22 cellular contexts compared by ENCODE assay signal in genomic region chr9:4295160-4295559, GRCh38. TPM values are rescaled to one million over a fixed set of nuclear protein-coding genes. Genes with fewer than 3 reads are reported as not detected.
DNase-seq lines count a peak whose midpoint lies in the region; ATAC-seq, FAIRE-seq and TF ChIP-seq lines count a peak whose summit lies in the region.
"Had no signal": no experiment of that assay in that cellular context is flagged by ENCODE, and none has a peak within 500 bp of the region (broad histone marks: within the 10 kb centered on the region; RNA-seq: fewer than 3 reads in every experiment).

No MANE protein-coding gene starts in this region.

- H3K4me1 ChIP-seq in RWPE2 (ENCODE audit: insufficient read depth, poor library complexity, severe bottlenecking), result peaks cover 29% of the 10 kb centered on the region

- H3K27ac ChIP-seq in RWPE2 (ENCODE audit: poor library complexity, severe bottlenecking), result peak overlapping the region; percentile 89
- H3K27ac ChIP-seq: BLaER1 treated with 17β-estradiol and CSF1 and Interleukin-3, amounts not matched to agents 10 nM and 100 nM; KMS-11 had no signal

- H3K4me3 ChIP-seq in RWPE2 (ENCODE audit: severe bottlenecking), result no peak overlapping the region
- H3K4me3 ChIP-seq: BLaER1 treated with 17β-estradiol and CSF1 and Interleukin-3, amounts not matched to agents 10 nM and 100 nM had no signal

- H3K36me3 ChIP-seq in RWPE2 (ENCODE audit: low read depth), result no peaks in the 10 kb centered on the region
- H3K36me3 ChIP-seq: BLaER1 treated with 17β-estradiol and CSF1 and Interleukin-3, amounts not matched to agents 10 nM and 100 nM had no signal

- ATAC-seq in RWPE2 (ENCODE audit: low read depth) (no peak), GM18907 (IDR thresholded peaks at IDR 0.05; ENCODE audit: unreplicated experiment) (no peak)
- ATAC-seq: HCT116 had no signal

- TF ChIP-seq POLR2A in H54 (IDR thresholded peaks at IDR 0.05; ENCODE audit: low read depth, low read length), result no peak

- no peaks in the 10 kb centered on the region for H3K9me3 ChIP-seq in RWPE2 (ENCODE audit: severe bottlenecking)
- H3K9me3 ChIP-seq: BLaER1 treated with 17β-estradiol and CSF1 and Interleukin-3, amounts not matched to agents 10 nM and 100 nM; Caco-2 had no signal

- no peak for TF ChIP-seq CTCF in RWPE2 (IDR thresholded peaks at IDR 0.05; ENCODE audit: poor library complexity, severe bottlenecking)

- FAIRE-seq in H54 (lab: Jason Lieb, UNC) (peak; percentile 36), islet of Langerhans (lab: Jason Lieb, UNC) (peak; percentile 70)
- FAIRE-seq: GM12891, HTR-8/SVneo had no signal

- DNase-seq in H54 (ENCODE audit: insufficient read length, low spot score), result no peak
- no peak for DNase-seq in RWPE2 (ENCODE audit: low spot score)
- DNase-seq in NOMO-1 (lab: John Stamatoyannopoulos, UW; ENCODE audit: unreplicated experiment in 2 of 2), result no peak
- DNase-seq in NCI-H2196 (lab: John Stamatoyannopoulos, UW; ENCODE audit: unreplicated experiment), result no peak
- DNase-seq in mesenteric fat pad (ENCODE audit: low spot score), result no peak
- DNase-seq: Caco-2; CD4-positive, alpha-beta memory T cell; GOT3; MV-4-11; NCI-H1694; NCI-H2081; NCI-H2171; NCI-H526; RPMI8226; SHP77 treated with DMSO at 0.1 percent for 48 hours had no signal

- no peaks in the 10 kb centered on the region for H3K27me3 ChIP-seq in RWPE2 (ENCODE audit: insufficient read depth, poor library complexity, severe bottlenecking)

RNA-seq across cellular contexts. Expression of gene GLIS3, which starts 4.7 kb away (rescaled TPM):
- 19.6 TPM for total RNA-seq in mesenteric fat pad
